In the genomic region with DNA sequence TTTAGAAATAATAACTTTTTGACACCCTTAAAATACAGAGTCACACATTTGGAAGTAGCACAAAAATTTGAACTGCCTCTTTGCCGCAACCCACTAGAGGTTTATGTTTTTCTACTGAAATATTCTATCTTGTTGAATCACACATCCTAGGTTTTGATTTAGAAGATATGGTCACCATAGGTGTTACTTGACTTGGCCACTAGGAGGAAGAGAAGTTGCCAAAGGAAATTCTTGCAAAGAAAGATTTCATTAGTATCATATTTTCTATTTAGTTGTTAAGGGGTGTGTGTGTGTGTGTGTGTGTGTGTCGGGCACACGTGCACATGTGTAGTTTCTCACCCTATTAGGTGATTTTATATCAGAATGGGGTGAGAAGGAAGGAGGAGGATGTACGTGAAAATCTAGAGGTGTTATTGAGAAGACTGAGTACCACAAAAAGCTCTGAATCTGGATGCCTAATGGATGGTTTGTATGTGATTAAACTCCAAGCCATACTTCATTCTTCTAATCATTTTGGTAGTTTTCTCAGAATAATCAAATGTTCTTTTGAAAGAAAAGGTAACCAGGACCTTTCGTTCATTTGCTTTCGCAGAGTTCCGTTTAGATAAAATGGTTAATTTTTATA, we compare ENCODE assay signal across 11 cellular contexts. TPM values are rescaled to one million over a fixed set of nuclear protein-coding genes. Genes with fewer than 3 reads are reported as not detected.
DNase-seq lines count a peak whose midpoint lies in the region; ATAC-seq and TF ChIP-seq lines count a peak whose summit lies in the region.
"Had no signal": no experiment of that assay in that cellular context is flagged by ENCODE, and none has a peak within 500 bp of the region (broad histone marks: within the 10 kb centered on the region; RNA-seq: fewer than 3 reads in every experiment).

No MANE protein-coding gene starts in this region.

- POLR2A ChIA-PET in activated CD8-positive, alpha-beta T cell treated with anti-CD3 and anti-CD28 coated beads for 36 hours (lab: Charles Lee) = no interaction called here
- POLR2A ChIA-PET in activated CD8-positive, alpha-beta T cell treated with anti-CD3 and anti-CD28 coated beads, Interleukin-2, amount 10 ng/mL, durations not matched to agents 7 days and 5 days (lab: Charles Lee) = no interaction called here

- no peak overlapping the region for H2AFZ ChIP-seq in OCI-LY1 (ENCODE audit: low read length)

- no peaks in the 10 kb centered on the region for H3K9me3 ChIP-seq in OCI-LY1 (ENCODE audit: low read length)
- no peaks in the 10 kb centered on the region for H3K9me3 ChIP-seq in tibial artery
- no peaks in the 10 kb centered on the region for H3K9me3 ChIP-seq in left ventricle myocardium inferior (replicated peaks)

- H3K79me2 ChIP-seq in OCI-LY1 (ENCODE audit: insufficient read depth, low read length) = peaks cover 88% of the 10 kb centered on the region

- no peaks in the 10 kb centered on the region for H3K27me3 Mint-ChIP-seq in activated CD8-positive, alpha-beta T cell treated with anti-CD3 and anti-CD28 coated beads for 36 hours
- H3K27me3 Mint-ChIP-seq in activated CD8-positive, alpha-beta T cell treated with anti-CD3 and anti-CD28 coated beads, Interleukin-2, amount 10 ng/mL, durations not matched to agents 7 days and 5 days (ENCODE audit: low read depth) = no peaks in the 10 kb centered on the region

- no peaks in the 10 kb centered on the region for H3K9me3 Mint-ChIP-seq in activated CD8-positive, alpha-beta T cell treated with anti-CD3 and anti-CD28 coated beads for 36 hours
- H3K9me3 Mint-ChIP-seq in activated CD8-positive, alpha-beta T cell treated with anti-CD3 and anti-CD28 coated beads, Interleukin-2, amount 10 ng/mL, durations not matched to agents 7 days and 5 days (ENCODE audit: insufficient read depth) = no peaks in the 10 kb centered on the region
- H3K9me3 Mint-ChIP-seq: stimulated activated effector memory CD8-positive, alpha-beta T cell treated with anti-CD3 and anti-CD28 coated beads, Interleukin-12 subunit alpha, Interleukin-12 subunit beta, amount 100 ng/mL, for 72 hours had no signal

- no peak overlapping the region for H3K4me3 Mint-ChIP-seq in activated CD8-positive, alpha-beta T cell treated with anti-CD3 and anti-CD28 coated beads for 36 hours
- H3K4me3 Mint-ChIP-seq in activated CD8-positive, alpha-beta T cell treated with anti-CD3 and anti-CD28 coated beads, Interleukin-2, amount 10 ng/mL, durations not matched to agents 7 days and 5 days = no peak overlapping the region
- H3K4me3 Mint-ChIP-seq: stimulated activated effector memory CD8-positive, alpha-beta T cell treated with anti-CD3 and anti-CD28 coated beads, Interleukin-12 subunit alpha, Interleukin-12 subunit beta, amount 100 ng/mL, for 72 hours had no signal

- no peaks in the 10 kb centered on the region; the same call in 1 of the 2 replicates for H3F3A ChIP-seq in OCI-LY1 (ENCODE audit: insufficient read depth, low read length)

- H3K27ac ChIP-seq in OCI-LY1 (ENCODE audit: low read depth, low read length, poor library complexity, severe bottlenecking) (no peak overlapping the region), tibial artery (no peak overlapping the region), left ventricle myocardium inferior (replicated peaks) (no peak overlapping the region)

- no peak overlapping the region for H3K9ac ChIP-seq in OCI-LY1 (ENCODE audit: low read length)

- peaks cover 56% of the 10 kb centered on the region for H3K4me1 Mint-ChIP-seq in activated CD8-positive, alpha-beta T cell treated with anti-CD3 and anti-CD28 coated beads for 36 hours (ENCODE audit: low read depth)
- H3K4me1 Mint-ChIP-seq in activated CD8-positive, alpha-beta T cell treated with anti-CD3 and anti-CD28 coated beads, Interleukin-2, amount 10 ng/mL, durations not matched to agents 7 days and 5 days (ENCODE audit: low read depth) = peaks cover 6% of the 10 kb centered on the region

- no peak for DNase-seq in activated CD8-positive, alpha-beta T cell treated with anti-CD3 and anti-CD28 coated beads for 36 hours
- DNase-seq in activated CD8-positive, alpha-beta T cell treated with anti-CD3 and anti-CD28 coated beads, Interleukin-2, amount 10 ng/mL, durations not matched to agents 7 days and 5 days = no peak
- no peak for DNase-seq in epithelial cell of proximal tubule (ENCODE audit: low read depth)
- no peak for DNase-seq in tibial artery
- DNase-seq in left ventricle myocardium inferior = no peak
- no peak for DNase-seq in LoVo (ENCODE audit: low spot score)
- no peak for DNase-seq in GM13976 (ENCODE audit: low spot score)
- DNase-seq: left colon, NCI-H2171 treated with DMSO at 0.1 percent for 48 hours had no signal

- CTCF ChIA-PET in activated CD8-positive, alpha-beta T cell treated with anti-CD3 and anti-CD28 coated beads for 36 hours (lab: Charles Lee) = interaction anchor here (0.6 to 1.3 kb wide), 7 partner anchors 10 to 238 kb away, joined by 3 to 6 read pairs (median 3); no protein-coding TSS in a partner anchor
- CTCF ChIA-PET in activated CD8-positive, alpha-beta T cell treated with anti-CD3 and anti-CD28 coated beads, Interleukin-2, amount 10 ng/mL, durations not matched to agents 7 days and 5 days (lab: Charles Lee) = interaction anchor here (0.6 to 3.4 kb wide), 6 partner anchors 10 to 83 kb away, joined by 3 to 11 read pairs (median 4); no protein-coding TSS in a partner anchor

- H3K4me3 ChIP-seq in OCI-LY1 (ENCODE audit: low read depth, low read length, poor library complexity, severe bottlenecking) (no peak overlapping the region), epithelial cell of proximal tubule (ENCODE audit: low read depth, low read length) (no peak overlapping the region), tibial artery (no peak overlapping the region), left ventricle myocardium inferior (no peak overlapping the region)

- H3K36me3 ChIP-seq in OCI-LY1 (ENCODE audit: insufficient read depth, low read length) (peaks cover 11% of the 10 kb centered on the region; the same call in 1 of the 2 replicates), tibial artery (no peaks in the 10 kb centered on the region), left ventricle myocardium inferior (no peaks in the 10 kb centered on the region)

- peaks cover 6% of the 10 kb centered on the region for H3K36me3 Mint-ChIP-seq in activated CD8-positive, alpha-beta T cell treated with anti-CD3 and anti-CD28 coated beads for 36 hours (ENCODE audit: low read depth)
- H3K36me3 Mint-ChIP-seq in activated CD8-positive, alpha-beta T cell treated with anti-CD3 and anti-CD28 coated beads, Interleukin-2, amount 10 ng/mL, durations not matched to agents 7 days and 5 days (ENCODE audit: low read depth) = peaks cover 8% of the 10 kb centered on the region
- H3K36me3 Mint-ChIP-seq: stimulated activated effector memory CD8-positive, alpha-beta T cell treated with anti-CD3 and anti-CD28 coated beads, Interleukin-12 subunit alpha, Interleukin-12 subunit beta, amount 100 ng/mL, for 72 hours had no signal

- no peaks in the 10 kb centered on the region for H4K20me1 ChIP-seq in OCI-LY1 (ENCODE audit: insufficient read depth, low read length)

- no peak overlapping the region for H3K27ac Mint-ChIP-seq in activated CD8-positive, alpha-beta T cell treated with anti-CD3 and anti-CD28 coated beads for 36 hours
- H3K27ac Mint-ChIP-seq in activated CD8-positive, alpha-beta T cell treated with anti-CD3 and anti-CD28 coated beads, Interleukin-2, amount 10 ng/mL, durations not matched to agents 7 days and 5 days = no peak overlapping the region
- H3K27ac Mint-ChIP-seq: stimulated activated effector memory CD8-positive, alpha-beta T cell treated with anti-CD3 and anti-CD28 coated beads, Interleukin-12 subunit alpha, Interleukin-12 subunit beta, amount 100 ng/mL, for 72 hours had no signal

- no peaks in the 10 kb centered on the region for H3K9me2 ChIP-seq in OCI-LY1 (ENCODE audit: low read depth, low read length)

- peak; percentile 67 for TF ChIP-seq CTCF in activated CD8-positive, alpha-beta T cell treated with anti-CD3 and anti-CD28 coated beads for 36 hours (IDR thresholded peaks at IDR 0.05)
- TF ChIP-seq CTCF in OCI-LY1 (IDR thresholded peaks at IDR 0.05; ENCODE audit: low read length) (peak; percentile 53), epithelial cell of proximal tubule (conservative IDR thresholded peaks at IDR 0.05; ENCODE audit: low read depth, low read length) (peak; percentile 55), tibial artery (IDR thresholded peaks at IDR 0.05) (peak; percentile 7 to 10), left ventricle myocardium inferior (IDR thresholded peaks at IDR 0.05; ENCODE audit: borderline replicate concordance) (no peak), GM13976 (IDR thresholded peaks at IDR 0.05; ENCODE audit: borderline replicate concordance, control extremely low read depth, extremely low read depth, insufficient read depth, missing control alignments) (no peak)

- no peak for ATAC-seq in activated CD8-positive, alpha-beta T cell treated with anti-CD3 and anti-CD28 coated beads for 36 hours
- ATAC-seq in activated CD8-positive, alpha-beta T cell treated with anti-CD3 and anti-CD28 coated beads, Interleukin-2, amount 10 ng/mL, durations not matched to agents 7 days and 5 days = no peak
- ATAC-seq: left colon; stimulated activated effector memory CD8-positive, alpha-beta T cell treated with anti-CD3 and anti-CD28 coated beads, Interleukin-12 subunit alpha, Interleukin-12 subunit beta, amount 100 ng/mL, for 72 hours had no signal

- in situ Hi-C loops in GM13976 (cut with MboI; ENCODE audit: low sequenced_read_pairs, unreplicated experiment) = no loop called here

- intact Hi-C loops in activated CD8-positive, alpha-beta T cell treated with anti-CD3 and anti-CD28 coated beads for 36 hours (cut with micrococcal nuclease) = no loop called here
- intact Hi-C loops in tibial artery (cut with DNase I; ENCODE audit: low total_unique reads) (no loop called here), left ventricle myocardium inferior (cut with micrococcal nuclease) (no loop called here)

- no peak overlapping the region for H3K4me2 ChIP-seq in OCI-LY1 (ENCODE audit: low read length)

- H3K27me3 ChIP-seq in OCI-LY1 (ENCODE audit: insufficient read depth, low read length) (no peaks in the 10 kb centered on the region), tibial artery (no peaks in the 10 kb centered on the region), left ventricle myocardium inferior (ENCODE audit: low read depth) (no peaks in the 10 kb centered on the region)

- H3K4me1 ChIP-seq in OCI-LY1 (ENCODE audit: insufficient read depth, low read length, severe bottlenecking) (peaks cover 24% of the 10 kb centered on the region), tibial artery (peaks cover 0 to 18% (median 7%) of the 10 kb centered on the region in 4 donors), left ventricle myocardium inferior (peaks cover 39% of the 10 kb centered on the region)

RNA-seq across cellular contexts. Expression of a gene that starts 31.5 kb away (rescaled TPM):
- 10 to 100 TPM; 29.6 to 30.7 TPM for total RNA-seq in activated CD8-positive, alpha-beta T cell treated with anti-CD3 and anti-CD28 coated beads for 36 hours
- total RNA-seq in activated CD8-positive, alpha-beta T cell treated with anti-CD3 and anti-CD28 coated beads, Interleukin-2, amount 10 ng/mL, durations not matched to agents 7 days and 5 days = 10 to 100 TPM; 49.9 to 53.1 TPM
- total RNA-seq in epithelial cell of proximal tubule (86.7 and 126 TPM in 2 replicates), left ventricle myocardium inferior (75.0 TPM)

Comparison
In these comparisons a context has a peak if more than half of its experiments do, and no peak if none do; other contexts are left out.
1. CTCF ChIP-seq: peak in activated CD8-positive, alpha-beta T cell treated with anti-CD3 and anti-CD28 coated beads for 36 hours (single experiment), OCI-LY1 (single experiment), epithelial cell of proximal tubule (single experiment) and tibial artery (2 of 2); none in left ventricle myocardium inferior (single experiment) and GM13976 (single experiment).